Comparison of ENCODE assay signal across 8 cellular contexts in genomic region chr19:15449620-15450527, GRCh38. TPM values are rescaled to one million over a fixed set of nuclear protein-coding genes. Genes with fewer than 3 reads are reported as not detected.
DNase-seq lines count a peak whose midpoint lies in the region; ATAC-seq and TF ChIP-seq lines count a peak whose summit lies in the region.

Gene WIZ, minus strand, starts transcription at chr19:15449956. Its CDS starts 1,649 bp downstream, at chr19:15448307.

- TF ChIP-seq CTCF in BE2C (IDR thresholded peaks at IDR 0.05; ENCODE audit: low read depth, low read length): no peak

- peaks cover 35% of the 10 kb centered on the region for H3K36me3 Mint-ChIP-seq in activated CD4-positive, alpha-beta T cell treated with anti-CD3 and anti-CD28 coated beads for 36 hours (ENCODE audit: low read depth)

- peaks cover 8% of the 10 kb centered on the region for H3K4me1 ChIP-seq in BE2C

- DNase-seq in BE2C (peak; percentile 87), NCI-H1092 (lab: John Stamatoyannopoulos, UW) (peak; percentile 43), cerebellum (ENCODE audit: low spot score) (peak; percentile 93), kidney tubule cell (ENCODE audit: low spot score) (peak; percentile 79), GF-D8 (lab: John Stamatoyannopoulos, UW) (no peak)
- peak; percentile 90 for DNase-seq in activated CD4-positive, alpha-beta T cell treated with anti-CD3 and anti-CD28 coated beads for 36 hours
- DNase-seq in stimulated activated CD4-positive, alpha-beta T cell treated with anti-CD3 and anti-CD28 coated beads, Interleukin-15, amount 100 ng/mL, for 24 hours: peak; percentile 87

- ATAC-seq in GM19324 (IDR thresholded peaks at IDR 0.05; ENCODE audit: low FRiP score, unreplicated experiment): peak; percentile 62
- ATAC-seq in activated CD4-positive, alpha-beta T cell treated with anti-CD3 and anti-CD28 coated beads for 36 hours: peak; percentile 68

- H3K9me3 Mint-ChIP-seq in activated CD4-positive, alpha-beta T cell treated with anti-CD3 and anti-CD28 coated beads for 36 hours (ENCODE audit: low read depth): no peaks in the 10 kb centered on the region

- peak within 1 kb of the TSS; percentile 56 for H3K4me3 ChIP-seq in BE2C (ENCODE audit: low read depth, low read length)

- no peaks in the 10 kb centered on the region for H3K27me3 Mint-ChIP-seq in activated CD4-positive, alpha-beta T cell treated with anti-CD3 and anti-CD28 coated beads for 36 hours

- peak within 1 kb of the TSS; percentile 79 for H3K27ac Mint-ChIP-seq in activated CD4-positive, alpha-beta T cell treated with anti-CD3 and anti-CD28 coated beads for 36 hours

- H3K4me1 Mint-ChIP-seq in activated CD4-positive, alpha-beta T cell treated with anti-CD3 and anti-CD28 coated beads for 36 hours: peaks cover 17% of the 10 kb centered on the region

- no peaks in the 10 kb centered on the region; the same call in 1 of the 2 replicates for H3K27me3 ChIP-seq in BE2C

- no peaks in the 10 kb centered on the region for H3K36me3 ChIP-seq in BE2C

- H3K4me3 Mint-ChIP-seq in activated CD4-positive, alpha-beta T cell treated with anti-CD3 and anti-CD28 coated beads for 36 hours: peak within 1 kb of the TSS; percentile 55

- intact Hi-C loops in activated CD4-positive, alpha-beta T cell treated with anti-CD3 and anti-CD28 coated beads for 36 hours (cut with DNase I, micrococcal nuclease): loop anchor here (1.0 kb wide), 3 partner anchors 13 to 31 kb away; no protein-coding TSS in a partner anchor

- POLR2A ChIA-PET in activated CD4-positive, alpha-beta T cell treated with anti-CD3 and anti-CD28 coated beads for 36 hours (lab: Charles Lee): interaction anchor here (0.5 kb wide), 1 partner anchor 13 kb away, joined by 5 read pairs; no protein-coding TSS in a partner anchor

- no peaks in the 10 kb centered on the region for H3K9me3 ChIP-seq in BE2C

- CTCF ChIA-PET in activated CD4-positive, alpha-beta T cell treated with anti-CD3 and anti-CD28 coated beads for 36 hours (lab: Charles Lee): interaction anchor here (0.8 to 3.0 kb wide), 4 partner anchors 10 to 105 kb away, joined by 3 to 15 read pairs (median 6); partner anchors contain the start of gene AKAP8L

RNA-seq across cellular contexts. Expression of gene WIZ, which starts in this region (rescaled TPM):
- 119 TPM for polyA plus RNA-seq in BE2C (2012; ENCODE audit: insufficient read depth, insufficient read length, low read depth)
- total RNA-seq in activated CD4-positive, alpha-beta T cell treated with anti-CD3 and anti-CD28 coated beads for 36 hours: 10 to 100 TPM; 21.2 to 22.6 TPM
- total RNA-seq in cerebellum: 13.9 TPM
